ENCODE assay signal across 17 cellular contexts in genomic region chr14:95286649-95287048, GRCh38. TPM values are rescaled to one million over a fixed set of nuclear protein-coding genes. Genes with fewer than 3 reads are reported as not detected.
DNase-seq lines count a peak whose midpoint lies in the region; ATAC-seq and TF ChIP-seq lines count a peak whose summit lies in the region.
"Had no signal": no experiment of that assay in that cellular context is flagged by ENCODE, and none has a peak within 500 bp of the region (broad histone marks: within the 10 kb centered on the region; RNA-seq: fewer than 3 reads in every experiment).

No MANE protein-coding gene starts in this region.

- CTCF ChIA-PET in mammary epithelial cell (lab: Charles Lee; ENCODE audit: low non-redundant PET) (no interaction called here), MCF 10A (lab: Yijun Ruan, JAX) (interaction anchor here (0.8 kb wide), 1 partner anchor 871 kb away, joined by 3 read pairs; no protein-coding TSS in a partner anchor)

- H3K4me3 Mint-ChIP-seq in MCF 10A (ENCODE audit: unreplicated experiment) (no peak overlapping the region), natural killer cell (no peak overlapping the region)

- dilution Hi-C loops in mammary epithelial cell (cut with HindIII; ENCODE audit: low sequenced_read_pairs): no loop called here

- peaks cover 2% of the 10 kb centered on the region for H3K36me3 ChIP-seq in mammary epithelial cell (ENCODE audit: insufficient read depth, low read length)
- no peaks in the 10 kb centered on the region for H3K36me3 ChIP-seq in Peyer's patch

- intact Hi-C loops in mammary epithelial cell (cut with micrococcal nuclease) (no loop called here), MCF 10A (cut with micrococcal nuclease) (no loop called here), natural killer cell (cut with micrococcal nuclease) (no loop called here)

- BruUV-seq in mammary epithelial cell (replicated peaks; lab: Mats Ljungman, UMichigan) (no TSS peak), MCF 10A (replicated peaks; lab: Mats Ljungman, UMichigan) (no TSS peak)

- TF ChIP-seq CTCF in mammary epithelial cell (conservative IDR thresholded peaks at IDR 0.05 in 1 of 2, IDR thresholded peaks at IDR 0.05 in 1 of 2; ENCODE audit: extremely low read depth in 1 of 2, insufficient read depth in 1 of 2, low read depth in 1 of 2, low read length in 2 of 2) (no peak), MCF 10A (IDR thresholded peaks at IDR 0.05; ENCODE audit: unreplicated experiment) (no peak), Peyer's patch (IDR thresholded peaks at IDR 0.05) (no peak), natural killer cell (IDR thresholded peaks at IDR 0.05) (no peak)

- H3K4me2 ChIP-seq in mammary epithelial cell (ENCODE audit: insufficient read depth, low read depth, low read length): no peak overlapping the region

- peak overlapping the region; percentile 41 for H2AFZ ChIP-seq in mammary epithelial cell (ENCODE audit: low read depth, low read length)

- WGBS in mammary epithelial cell (ENCODE audit: low coverage, missing lambda C conversion rate): 49% methylated on average over 5 of the region's 5 CpGs

- peaks cover 24% of the 10 kb centered on the region for H3K4me1 ChIP-seq in mammary epithelial cell (ENCODE audit: insufficient read depth, low read length)
- H3K4me1 ChIP-seq in Peyer's patch: peaks cover 0 to 7% (median 3%) of the 10 kb centered on the region in 4 donors

- H3K79me2 ChIP-seq in mammary epithelial cell (ENCODE audit: insufficient read depth, low read length): peaks cover 41% of the 10 kb centered on the region

- POLR2A ChIA-PET in MCF 10A (lab: Yijun Ruan, JAX): interaction anchor here (1.0 kb wide), 1 partner anchor 27 kb away, joined by 3 read pairs; no protein-coding TSS in a partner anchor

- H3K27me3 ChIP-seq in mammary epithelial cell (ENCODE audit: insufficient read depth, low read length): no peaks in the 10 kb centered on the region
- no peaks in the 10 kb centered on the region for H3K27me3 ChIP-seq in Peyer's patch
- no peaks in the 10 kb centered on the region for H3K27me3 ChIP-seq in layer of hippocampus (ENCODE audit: control insufficient read depth, insufficient read depth, low read length)
- H3K27me3 ChIP-seq: SJCRH30 had no signal

- H3K9me3 Mint-ChIP-seq in MCF 10A (ENCODE audit: unreplicated experiment) (no peaks in the 10 kb centered on the region), natural killer cell (no peaks in the 10 kb centered on the region)

- H3K27me3 Mint-ChIP-seq in MCF 10A (ENCODE audit: insufficient read depth, unreplicated experiment): no peaks in the 10 kb centered on the region
- H3K27me3 Mint-ChIP-seq in natural killer cell (ENCODE audit: low read depth in 2 of 2): peaks cover 0 to 5% of the 10 kb centered on the region in 2 donors

- no peak for ATAC-seq in natural killer cell
- no peak for ATAC-seq in GM19324 (IDR thresholded peaks at IDR 0.05; ENCODE audit: low FRiP score, unreplicated experiment)

- H3K9me3 ChIP-seq in mammary epithelial cell (replicated peaks; ENCODE audit: insufficient read depth, low read length) (no peaks in the 10 kb centered on the region), Peyer's patch (no peaks in the 10 kb centered on the region)
- H3K9me3 ChIP-seq: SJCRH30 had no signal

- in situ Hi-C loops in mammary epithelial cell (cut with MboI; ENCODE audit: low sequenced_read_pairs in 2 of 2): no loop called here

- no peaks in the 10 kb centered on the region for H4K20me1 ChIP-seq in mammary epithelial cell (ENCODE audit: insufficient read depth, low read length)

- H3K9ac ChIP-seq in mammary epithelial cell (ENCODE audit: insufficient read depth, low read length): no peak overlapping the region

- H3K4me1 Mint-ChIP-seq in MCF 10A (ENCODE audit: insufficient read depth, unreplicated experiment) (peaks cover 12% of the 10 kb centered on the region), natural killer cell (no peaks in the 10 kb centered on the region)

- H3K36me3 Mint-ChIP-seq in MCF 10A (ENCODE audit: insufficient read depth, unreplicated experiment) (no peaks in the 10 kb centered on the region), natural killer cell (no peaks in the 10 kb centered on the region)

- H3K4me3 ChIP-seq in mammary epithelial cell (replicated peaks in 1 of 3; ENCODE audit: insufficient read depth in 1 of 3, low read depth in 2 of 3, low read length in 3 of 3) (no peak overlapping the region), Peyer's patch (no peak overlapping the region)
- H3K4me3 ChIP-seq: SJCRH30 had no signal

- no peak overlapping the region for H3K27ac ChIP-seq in mammary epithelial cell (ENCODE audit: insufficient read depth, low read depth, low read length)
- H3K27ac ChIP-seq in Peyer's patch: no peak overlapping the region
- H3K27ac ChIP-seq in layer of hippocampus (ENCODE audit: low read depth, low read length): peak overlapping the region; percentile 54
- H3K27ac ChIP-seq in temporal lobe (ENCODE audit: low read depth, low read length): peak overlapping the region; percentile 66
- H3K27ac ChIP-seq: SJCRH30 had no signal

- DNase-seq in mammary epithelial cell (no peak), MCF 10A (ENCODE audit: unreplicated experiment) (no peak), Peyer's patch (peak in 2 of 3 donors; percentile 52 to 56), ureter (ENCODE audit: low spot score) (no peak), natural killer cell (no peak)
- DNase-seq: 8988T, DMS 273 treated with DMSO at 0.1 percent for 48 hours, Kasumi-1, MM.1S, NCI-H1092 treated with DMSO at 0.1 percent for 48 hours, NCI-H146, NCI-H2029 treated with DMSO at 0.1 percent for 48 hours, NCI-H774, SJCRH30 had no signal

- H3K27ac Mint-ChIP-seq in MCF 10A (ENCODE audit: low read depth, unreplicated experiment) (no peak overlapping the region), natural killer cell (no peak overlapping the region)

- no peak for TF ChIP-seq POLR2A in Peyer's patch (IDR thresholded peaks at IDR 0.05)

RNA-seq across cellular contexts. Expression of gene CLMN, which starts 33.1 kb away (rescaled TPM):
- total RNA-seq in mammary epithelial cell (10 to 100 TPM; 12.2 to 64.3 TPM), MCF 10A (2022) (15.7 and 17.9 TPM in 2 replicates), Peyer's patch (10 to 100 TPM; 18.7 to 38.8 (median 36.4) TPM), temporal lobe (0.98 TPM), ureter (91.9 TPM), natural killer cell (1 to 10 TPM in 2 of 3 donors, under 1 TPM in 1; 0.80 to 2.0 (median 1.8) TPM)
- polyA plus RNA-seq in mammary epithelial cell: 12.0 TPM
- 45.1 TPM for polyA minus RNA-seq in mammary epithelial cell

Comparison
In these comparisons a context has a peak if more than half of its experiments do, and no peak if none do; other contexts are left out.
1. DNase-seq: peak in Peyer's patch (2 of 3); none in mammary epithelial cell (single experiment), MCF 10A (single experiment), ureter (single experiment) and natural killer cell (single experiment).
2. H3K27ac ChIP-seq: peak in layer of hippocampus (single experiment) and temporal lobe (single experiment); none in mammary epithelial cell (single experiment) and Peyer's patch (0 of 4).